Comparison of ENCODE assay signal across 24 cellular contexts in the genomic region with DNA sequence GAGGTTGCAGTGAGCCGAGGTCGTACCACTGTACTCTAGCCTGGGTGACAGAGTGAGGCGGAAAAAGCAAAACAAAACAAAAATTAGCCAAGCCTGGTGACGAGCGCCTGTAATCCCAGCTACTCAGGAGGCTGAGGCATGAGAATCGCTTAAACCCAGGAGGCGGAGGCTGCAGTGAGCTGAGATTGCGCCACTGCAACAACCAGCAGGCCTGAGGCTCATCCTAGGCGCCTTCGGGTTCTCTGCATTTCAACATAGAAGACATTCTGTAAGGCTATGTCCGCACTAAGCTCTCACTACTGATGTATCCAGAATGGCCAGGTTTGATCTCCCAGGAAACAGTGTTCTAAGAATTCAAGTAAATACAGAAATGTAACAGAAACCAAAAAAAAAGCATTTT. TPM values are rescaled to one million over a fixed set of nuclear protein-coding genes. Genes with fewer than 3 reads are reported as not detected.
DNase-seq lines count a peak whose midpoint lies in the region; ATAC-seq, FAIRE-seq and TF ChIP-seq lines count a peak whose summit lies in the region.
"Had no signal": no experiment of that assay in that cellular context is flagged by ENCODE, and none has a peak within 500 bp of the region (broad histone marks: within the 10 kb centered on the region; RNA-seq: fewer than 3 reads in every experiment).

No MANE protein-coding gene starts in this region.

- H3K36me3 Mint-ChIP-seq in activated B cell treated with CpG ODN at 0.5 μM for 24 hours (ENCODE audit: low read depth): peaks cover 27% of the 10 kb centered on the region

- no peaks in the 10 kb centered on the region; the same call in 1 of the 2 replicates for H4K20me1 ChIP-seq in HepG2 (ENCODE audit: insufficient read depth, low read length)

- POLR2A ChIA-PET in HepG2 (lab: Yijun Ruan, JAX): interaction anchor here (1.1 kb wide), 1 partner anchor 23 kb away, joined by 5 read pairs; a partner anchor contains a TSS
- POLR2A ChIA-PET in activated B cell treated with CpG ODN at 0.5 μM for 24 hours (lab: Charles Lee): interaction anchor here (0.8 to 1.2 kb wide), 2 partner anchors 17 to 23 kb away, joined by 3 to 4 read pairs; a partner anchor contains a TSS

- TF ChIP-seq CTCF in HepG2 (CRISPR knock-in tag; IDR thresholded peaks at IDR 0.05) (no peak), right lobe of liver (IDR thresholded peaks at IDR 0.05) (no peak), activated B cell treated with CpG ODN at 0.5 μM for 24 hours (IDR thresholded peaks at IDR 0.05) (no peak)

- H3K27me3 ChIP-seq in HepG2 (ENCODE audit: control insufficient read depth in 1 of 2, insufficient read depth in 2 of 2, low read length in 2 of 2) (no peaks in the 10 kb centered on the region), right lobe of liver (no peaks in the 10 kb centered on the region)
- H3K27me3 ChIP-seq: BE2C had no signal

- H3K27ac Mint-ChIP-seq in activated B cell treated with CpG ODN at 0.5 μM for 24 hours: peak overlapping the region; percentile 66
- H3K27ac Mint-ChIP-seq: CD4-positive, CD25-positive, alpha-beta regulatory T cell; CD8-positive, alpha-beta memory T cell; HFFc6 had no signal

- peaks cover 54% of the 10 kb centered on the region for H3K79me2 ChIP-seq in HepG2 (ENCODE audit: insufficient read depth, low read length)

- no peak overlapping the region for H2AFZ ChIP-seq in HepG2 (ENCODE audit: low read length)

- in situ Hi-C loops in HepG2 (cut with HindIII; ENCODE audit: extremely low pct_ligation_motif_present, low pct_unique_long_range_greater_than_20kb): no loop called here

- intact Hi-C loops in HepG2 (cut with micrococcal nuclease; ENCODE audit: unreplicated experiment) (no loop called here), right lobe of liver (cut with DNase I) (no loop called here), activated B cell treated with CpG ODN at 0.5 μM for 24 hours (cut with micrococcal nuclease) (loop anchor here (2.0 kb wide), 1 partner anchor 16 kb away; no protein-coding TSS in a partner anchor)

- FAIRE-seq in HepG2 (lab: Jason Lieb, UNC): no peak
- FAIRE-seq: A204.1, G401.6, GM18507 had no signal

- H3K27me3 Mint-ChIP-seq in activated B cell treated with CpG ODN at 0.5 μM for 24 hours: no peaks in the 10 kb centered on the region
- H3K27me3 Mint-ChIP-seq: CD4-positive, CD25-positive, alpha-beta regulatory T cell; CD8-positive, alpha-beta memory T cell had no signal

- no peak overlapping the region for H3K4me3 ChIP-seq in HepG2 (replicated peaks in 1 of 3; ENCODE audit: insufficient read depth in 1 of 3, low read depth in 2 of 3, low read length in 3 of 3)
- H3K4me3 ChIP-seq in right lobe of liver: no peak overlapping the region

- H3K4me2 ChIP-seq in HepG2 (ENCODE audit: low read depth, low read length): no peak overlapping the region

- 96% methylated on average over 11 of the region's 11 CpGs for WGBS in HepG2 (ENCODE audit: low lambda C conversion rate)
- 92% methylated on average over 8 of the region's 11 CpGs for WGBS in right lobe of liver (ENCODE audit: insufficient coverage, low coverage, low lambda C conversion rate, missing lambda C conversion rate)

- no peak for TF ChIP-seq RAD21 in HepG2 (CRISPR knock-in tag; IDR thresholded peaks at IDR 0.05)

- H3K36me3 ChIP-seq in HepG2 (replicated peaks in 1 of 2; ENCODE audit: control insufficient read depth in 1 of 2, insufficient read depth in 2 of 2, low read length in 2 of 2) (peaks cover 7 to 13% of the 10 kb centered on the region in 2 experiments; a peak in 3 of 5 replicates), right lobe of liver (peaks cover 0 to 3% (median 0%) of the 10 kb centered on the region in 4 donors)
- H3K36me3 ChIP-seq: BE2C had no signal

- H3K9me3 Mint-ChIP-seq in activated B cell treated with CpG ODN at 0.5 μM for 24 hours: no peaks in the 10 kb centered on the region
- H3K9me3 Mint-ChIP-seq: CD4-positive, CD25-positive, alpha-beta regulatory T cell; CD8-positive, alpha-beta memory T cell; HFFc6 had no signal

- DNase-seq in HepG2 (ENCODE audit: low spot score): no peak
- DNase-seq in right lobe of liver: no peak
- peak; percentile 45 for DNase-seq in MV-4-11 (lab: John Stamatoyannopoulos, UW)
- DNase-seq in activated B cell treated with CpG ODN at 0.5 μM for 24 hours: no peak
- no peak for DNase-seq in mesenteric fat pad (ENCODE audit: low spot score)
- DNase-seq in T1000 (lab: John Stamatoyannopoulos, UW): no peak
- DNase-seq in iPS-NIHi11 (ENCODE audit: low spot score): no peak
- DNase-seq: ACHN; BE2C; C1 segment of cervical spinal cord; CD4-positive, CD25-positive, alpha-beta regulatory T cell; CD8-positive, alpha-beta memory T cell; COR-L47; DMS 273 treated with DMSO at 0.1 percent for 48 hours; DMS53; GOT3; H7; HFFc6; IMR-90 had no signal

- TF ChIP-seq POLR2A in HepG2 (IDR thresholded peaks at IDR 0.05; ENCODE audit: insufficient read depth in 1 of 2, low read depth in 2 of 2, low read length in 2 of 2): no peak
- no peak for TF ChIP-seq POLR2A in right lobe of liver (IDR thresholded peaks at IDR 0.05)

- H3K9ac ChIP-seq in HepG2 (ENCODE audit: insufficient read depth, low read depth, low read length): no peak overlapping the region

- ATAC-seq in HepG2 (no peak), right lobe of liver (no peak), activated B cell treated with CpG ODN at 0.5 μM for 24 hours (ENCODE audit: low read depth) (no peak)
- ATAC-seq: HCT116 had no signal

- H3K4me1 ChIP-seq in HepG2 (ENCODE audit: insufficient read depth, low read length) (peaks cover 35% of the 10 kb centered on the region), right lobe of liver (peaks cover 0 to 6% (median 0%) of the 10 kb centered on the region in 4 donors)
- H3K4me1 ChIP-seq: BE2C had no signal

- no TSS peak for BruUV-seq in HepG2 (replicated peaks; lab: Mats Ljungman, UMichigan)

- H3K9me3 ChIP-seq in HepG2 (ENCODE audit: low read length): no peaks in the 10 kb centered on the region
- no peaks in the 10 kb centered on the region for H3K9me3 ChIP-seq in right lobe of liver
- H3K9me3 ChIP-seq: BE2C had no signal

- TF ChIP-seq EP300 in HepG2 (IDR thresholded peaks at IDR 0.05; ENCODE audit: low read depth in 2 of 2, low read length in 2 of 2) (no peak), HepG2 (CRISPR knock-in tag; IDR thresholded peaks at IDR 0.05; ENCODE audit: borderline replicate concordance) (no peak)

- CTCF ChIA-PET in HepG2 (lab: Yijun Ruan, JAX; ENCODE audit: low intra/inter-chr PET ratio, low total read pairs) (no interaction called here), activated B cell treated with CpG ODN at 0.5 μM for 24 hours (lab: Charles Lee) (interaction anchor here (1.3 kb wide), 1 partner anchor 33 kb away, joined by 3 read pairs; no protein-coding TSS in a partner anchor)

- H3K27ac ChIP-seq in HepG2 (ENCODE audit: extremely low read length, insufficient read depth, low read length) (no peak overlapping the region), right lobe of liver (no peak overlapping the region)
- H3K27ac ChIP-seq: HL-60 had no signal

- peaks cover 69% of the 10 kb centered on the region for H3K4me1 Mint-ChIP-seq in activated B cell treated with CpG ODN at 0.5 μM for 24 hours

- no peak overlapping the region for H3K4me3 Mint-ChIP-seq in activated B cell treated with CpG ODN at 0.5 μM for 24 hours
- H3K4me3 Mint-ChIP-seq: CD4-positive, CD25-positive, alpha-beta regulatory T cell; HFFc6 had no signal

TF ChIP-seq in HepG2, 621 proteins besides CTCF, POLR2A, EP300 and RAD21:
- TF ChIP-seq, protein P1, sequence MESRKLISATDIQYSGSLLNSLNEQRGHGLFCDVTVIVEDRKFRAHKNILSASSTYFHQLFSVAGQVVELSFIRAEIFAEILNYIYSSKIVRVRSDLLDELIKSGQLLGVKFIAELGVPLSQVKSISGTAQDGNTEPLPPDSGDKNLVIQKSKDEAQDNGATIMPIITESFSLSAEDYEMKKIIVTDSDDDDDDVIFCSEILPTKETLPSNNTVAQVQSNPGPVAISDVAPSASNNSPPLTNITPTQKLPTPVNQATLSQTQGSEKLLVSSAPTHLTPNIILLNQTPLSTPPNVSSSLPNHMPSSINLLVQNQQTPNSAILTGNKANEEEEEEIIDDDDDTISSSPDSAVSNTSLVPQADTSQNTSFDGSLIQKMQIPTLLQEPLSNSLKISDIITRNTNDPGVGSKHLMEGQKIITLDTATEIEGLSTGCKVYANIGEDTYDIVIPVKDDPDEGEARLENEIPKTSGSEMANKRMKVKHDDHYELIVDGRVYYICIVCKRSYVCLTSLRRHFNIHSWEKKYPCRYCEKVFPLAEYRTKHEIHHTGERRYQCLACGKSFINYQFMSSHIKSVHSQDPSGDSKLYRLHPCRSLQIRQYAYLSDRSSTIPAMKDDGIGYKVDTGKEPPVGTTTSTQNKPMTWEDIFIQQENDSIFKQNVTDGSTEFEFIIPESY (CRISPR knock-in tag; IDR thresholded peaks at IDR 0.05): peak; percentile 64; the same call in 1 of the 2 replicates
- TF ChIP-seq DPF2 (CRISPR knock-in tag; IDR thresholded peaks at IDR 0.05; ENCODE audit: borderline replicate concordance, low read depth): no peak

RNA-seq across cellular contexts. Expression of a gene that starts 23.5 kb away (rescaled TPM):
- total RNA-seq in HepG2 (2016; rRNA removed; fragmentation: Illumina TruSeq; extraction: Trizol) (41.5 and 50.4 TPM in 2 replicates), right lobe of liver (10 to 100 TPM in 5 of 6 experiments, 1 to 10 TPM in 1; 7.5 to 41.1 (median 14.7) TPM), activated B cell treated with CpG ODN at 0.5 μM for 24 hours (66.4 and 76.5 TPM in 2 replicates), mesenteric fat pad (33.8 TPM)
- 49.3 and 52.6 TPM in 2 replicates for total RNA-seq in HepG2 (2016; cell fraction: cytosol; rRNA removed; fragmentation: Illumina TruSeq; extraction: Trizol; ENCODE audit: low read depth)
- total RNA-seq in HepG2 (2016; cell fraction: insoluble cytoplasmic fraction; rRNA removed; fragmentation: Illumina TruSeq; extraction: Trizol): 38.4 and 56.0 TPM in 2 replicates
- 51.7 and 54.4 TPM in 2 replicates for total RNA-seq in HepG2 (2016; cell fraction: membrane; rRNA removed; fragmentation: Illumina TruSeq; extraction: Trizol)
- total RNA-seq in HepG2 (2016; cell fraction: nucleus; rRNA removed; fragmentation: Illumina TruSeq; extraction: Trizol): 26.0 and 29.7 TPM in 2 replicates
- polyA plus RNA-seq in HepG2 (2011; rRNA removed): 19.0 and 24.9 TPM in 2 replicates
- 10.2 and 14.5 TPM in 2 replicates for polyA plus RNA-seq in HepG2 (2011; cell fraction: cytosol; rRNA removed)
- polyA plus RNA-seq in HepG2 (2011; cell fraction: nucleus; rRNA removed): 11.5 and 12.9 TPM in 2 replicates
- 22.1 and 25.7 TPM in 2 replicates for polyA plus RNA-seq in HepG2 (2012)
- polyA plus RNA-seq in HepG2 (2016; cell fraction: cytosol; fragmentation: Illumina TruSeq; extraction: Trizol; ENCODE audit: low read depth): 32.5 and 35.5 TPM in 2 replicates
- 63.2 and 65.8 TPM in 2 replicates for polyA plus RNA-seq in HepG2 (2016; cell fraction: insoluble cytoplasmic fraction; fragmentation: Illumina TruSeq; extraction: Trizol; ENCODE audit: low read depth)
- 42.7 and 43.8 TPM in 2 replicates for polyA plus RNA-seq in HepG2 (2016; cell fraction: membrane; fragmentation: Illumina TruSeq; extraction: Trizol; ENCODE audit: low read depth)
- 42.7 and 47.1 TPM in 2 replicates for polyA plus RNA-seq in HepG2 (2016; cell fraction: nucleus; fragmentation: Illumina TruSeq; extraction: Trizol; ENCODE audit: insufficient read depth, low read depth)
- polyA minus RNA-seq in HepG2 (2011; rRNA and poly(A)+ RNA removed; ENCODE audit: low replicate concordance): 15.3 and 15.9 TPM in 2 replicates
- polyA minus RNA-seq in HepG2 (2011; cell fraction: cytosol; rRNA and poly(A)+ RNA removed): 19.2 and 19.3 TPM in 2 replicates
- 31.0 and 33.9 TPM in 2 replicates for polyA minus RNA-seq in HepG2 (2011; cell fraction: nucleus; rRNA and poly(A)+ RNA removed)
